Comparison of ENCODE assay signal across 12 cellular contexts in the genomic region with DNA sequence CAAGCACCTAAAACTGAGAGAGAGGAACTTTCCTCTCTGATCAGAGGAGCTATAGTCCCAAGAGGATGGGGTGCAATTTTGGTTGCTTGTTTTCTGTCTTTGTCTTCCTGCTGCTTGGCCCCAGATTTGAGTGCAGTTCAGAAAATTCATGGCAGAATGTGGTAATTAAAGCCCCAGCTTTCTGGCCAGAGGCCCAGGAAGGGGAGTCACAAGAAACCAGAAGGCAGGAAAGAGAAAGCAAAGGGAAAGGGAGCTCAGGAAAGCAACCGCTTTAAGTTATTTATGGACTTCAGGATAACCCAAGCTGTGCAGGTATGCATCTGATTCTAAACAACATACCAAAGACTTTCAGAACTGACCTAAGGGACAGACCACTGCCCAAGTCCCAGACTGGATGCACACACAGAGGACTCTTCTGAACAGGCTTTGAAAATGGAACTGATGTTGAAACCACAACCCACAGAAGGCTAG.
DNase-seq lines count a peak whose midpoint lies in the region; ATAC-seq lines count a peak whose summit lies in the region.
"Had no signal": no experiment of that assay in that cellular context is flagged by ENCODE, and none has a peak within 500 bp of the region (broad histone marks: within the 10 kb centered on the region; RNA-seq: fewer than 3 reads in every experiment).

No MANE protein-coding gene starts in this region.

- DNase-seq in GM03348 (ENCODE audit: low spot score) = peak; percentile 52
- peak; percentile 38 for DNase-seq in NCI-H2171 treated with DMSO at 0.1 percent for 48 hours (lab: John Stamatoyannopoulos, UW)
- peak; percentile 31 for DNase-seq in epidermal melanocyte (ENCODE audit: insufficient read length, low spot score)
- peak; percentile 65 for DNase-seq in renal cortical epithelial cell (ENCODE audit: low read depth)
- no peak for DNase-seq in NCI-H526 treated with DMSO at 0.1 percent for 48 hours (lab: John Stamatoyannopoulos, UW)
- DNase-seq: activated CD4-positive, alpha-beta T cell treated with anti-CD3 and anti-CD28 coated beads, Interleukin-2, amount 50 U/mL, for 1 hour; DND-41; endodermal cell; NCI-H1930 had no signal

- ATAC-seq in GM19452 (IDR thresholded peaks at IDR 0.05; ENCODE audit: unreplicated experiment) (no peak), HG02763 (IDR thresholded peaks at IDR 0.05; ENCODE audit: unreplicated experiment) (no peak)
- ATAC-seq: activated naive CD4-positive, alpha-beta T cell treated with anti-CD3 and anti-CD28 coated beads, Interleukin-2, amount 50 U/mL, for 72 hours had no signal
